In genomic region chr18:28816155-28816554, GRCh38 we compare ENCODE assay signal across 18 cellular contexts.
DNase-seq lines count a peak whose midpoint lies in the region; ATAC-seq, FAIRE-seq and TF ChIP-seq lines count a peak whose summit lies in the region.
"Had no signal": no experiment of that assay in that cellular context is flagged by ENCODE, and none has a peak within 500 bp of the region (broad histone marks: within the 10 kb centered on the region; RNA-seq: fewer than 3 reads in every experiment).

No MANE protein-coding gene starts in this region.

- no peaks in the 10 kb centered on the region for H3K36me3 ChIP-seq in GM23248 (ENCODE audit: low read depth)
- H3K36me3 ChIP-seq: HAP-1 had no signal

- peak; percentile 90 for FAIRE-seq in endometrium (lab: Jason Lieb, UNC)
- FAIRE-seq: GM12878, GM19239, HepG2 had no signal

- peak overlapping the region; percentile 3 for H3K4me2 ChIP-seq in GM23248 (ENCODE audit: unreplicated experiment)

- in situ Hi-C loops in GM23248 (cut with MboI): no loop called here

- no peak overlapping the region for H3K27ac ChIP-seq in GM23248
- H3K27ac ChIP-seq: C4-2B had no signal

- no peak overlapping the region for H3K4me3 ChIP-seq in AG10803 (ENCODE audit: low read length)
- no peak overlapping the region for H3K4me3 ChIP-seq in GM23248
- H3K4me3 ChIP-seq: GM12878, HAP-1 had no signal

- H3K9me3 ChIP-seq in GM23248 (ENCODE audit: low read depth): no peaks in the 10 kb centered on the region
- H3K9me3 ChIP-seq: Caco-2, HAP-1 had no signal

- H3K79me2 ChIP-seq in GM23248 (ENCODE audit: insufficient read depth): no peaks in the 10 kb centered on the region

- 58 to 68% methylated on average over 2 of the region's 2 CpGs for WGBS in GM23248 (ENCODE audit: low coverage in 1 of 2, low lambda C conversion rate in 2 of 2, missing lambda C conversion rate in 2 of 2), 2 experiments

- DNase-seq in AG10803 (ENCODE audit: low read depth) (peak; percentile 12), GM23248 (no peak)
- DNase-seq in activated CD8-positive, alpha-beta T cell treated with anti-CD3 and anti-CD28 coated beads for 36 hours: no peak
- DNase-seq: ACHN; AML-193; Caco-2; CD4-positive, alpha-beta T cell; DMS153; DMS79; GF-D8 had no signal

- POLR2A ChIA-PET in activated CD8-positive, alpha-beta T cell treated with anti-CD3 and anti-CD28 coated beads for 36 hours (lab: Charles Lee): no interaction called here

- no peaks in the 10 kb centered on the region for H3K27me3 ChIP-seq in GM23248 (replicated peaks; ENCODE audit: insufficient read depth)

- CTCF ChIA-PET in activated CD8-positive, alpha-beta T cell treated with anti-CD3 and anti-CD28 coated beads for 36 hours (lab: Charles Lee): no interaction called here

- no peaks in the 10 kb centered on the region for H3K27me3 Mint-ChIP-seq in activated CD8-positive, alpha-beta T cell treated with anti-CD3 and anti-CD28 coated beads for 36 hours
- H3K27me3 Mint-ChIP-seq: CD4-positive, alpha-beta T cell had no signal

- ATAC-seq in esophagus mucosa: no peak
- no peak for ATAC-seq in GM18870 (IDR thresholded peaks at IDR 0.05; ENCODE audit: unreplicated experiment)
- no peak for ATAC-seq in activated CD8-positive, alpha-beta T cell treated with anti-CD3 and anti-CD28 coated beads for 36 hours
- ATAC-seq: GM12878, HepG2 had no signal

- intact Hi-C loops in activated CD8-positive, alpha-beta T cell treated with anti-CD3 and anti-CD28 coated beads for 36 hours (cut with micrococcal nuclease): no loop called here

- H3K9me3 Mint-ChIP-seq in activated CD8-positive, alpha-beta T cell treated with anti-CD3 and anti-CD28 coated beads for 36 hours: peaks cover 4% of the 10 kb centered on the region

- H4K20me1 ChIP-seq in GM23248 (ENCODE audit: insufficient read depth): no peaks in the 10 kb centered on the region

- H3K9ac ChIP-seq in GM23248: no peak overlapping the region

- H3K4me1 ChIP-seq in GM23248 (ENCODE audit: insufficient read depth): peaks cover 12% of the 10 kb centered on the region; the same call in 1 of the 2 replicates
- H3K4me1 ChIP-seq: Caco-2 had no signal

- H2AFZ ChIP-seq in GM23248: 0 out of 2 replicates have a peak overlapping the region, but pooled peaks have one; percentile 14

- H3K4me3 Mint-ChIP-seq in activated CD8-positive, alpha-beta T cell treated with anti-CD3 and anti-CD28 coated beads for 36 hours: no peak overlapping the region
- H3K4me3 Mint-ChIP-seq: CD4-positive, alpha-beta T cell had no signal

- no peak for TF ChIP-seq CTCF in AG10803 (conservative IDR thresholded peaks at IDR 0.05; ENCODE audit: low read length)
- TF ChIP-seq CTCF in activated CD8-positive, alpha-beta T cell treated with anti-CD3 and anti-CD28 coated beads for 36 hours (IDR thresholded peaks at IDR 0.05): no peak

- no peaks in the 10 kb centered on the region for H3K9me2 ChIP-seq in GM23248 (ENCODE audit: insufficient read depth)

- no peaks in the 10 kb centered on the region for H3F3A ChIP-seq in GM23248 (ENCODE audit: insufficient read depth)

- no peaks in the 10 kb centered on the region for H3K36me3 Mint-ChIP-seq in activated CD8-positive, alpha-beta T cell treated with anti-CD3 and anti-CD28 coated beads for 36 hours (ENCODE audit: low read depth)

- no peaks in the 10 kb centered on the region for H3K4me1 Mint-ChIP-seq in activated CD8-positive, alpha-beta T cell treated with anti-CD3 and anti-CD28 coated beads for 36 hours (ENCODE audit: low read depth)

- no peak overlapping the region for H3K27ac Mint-ChIP-seq in activated CD8-positive, alpha-beta T cell treated with anti-CD3 and anti-CD28 coated beads for 36 hours
- H3K27ac Mint-ChIP-seq: CD4-positive, alpha-beta T cell had no signal
